1 cellular context compared by ENCODE assay signal in genomic region chr13:20127563-20128458, GRCh38.
TF ChIP-seq lines count a peak whose summit lies in the region.

No MANE protein-coding gene starts in this region.

TF ChIP-seq in HepG2, 621 proteins besides CTCF, POLR2A, EP300 and RAD21 (continued from another document and continues in another):
- TF ChIP-seq ZBTB4 (CRISPR knock-in tag; IDR thresholded peaks at IDR 0.05; ENCODE audit: borderline replicate concordance) = peak; percentile 46; the same call in 1 of the 2 replicates
- TF ChIP-seq ZNF343 (CRISPR knock-in tag; IDR thresholded peaks at IDR 0.05) = no peak
- TF ChIP-seq ZFAT (CRISPR knock-in tag; conservative IDR thresholded peaks at IDR 0.05) = no peak
- TF ChIP-seq ZNF318 (CRISPR knock-in tag; IDR thresholded peaks at IDR 0.05) = no peak
- no peak for TF ChIP-seq RNF219 (CRISPR knock-in tag; IDR thresholded peaks at IDR 0.05)
- TF ChIP-seq MED13 (CRISPR knock-in tag; IDR thresholded peaks at IDR 0.05) = no peak
- peak; percentile 91 for TF ChIP-seq ZSCAN21 (CRISPR knock-in tag; IDR thresholded peaks at IDR 0.05; ENCODE audit: borderline replicate concordance)
- TF ChIP-seq ZNF564 (CRISPR knock-in tag; IDR thresholded peaks at IDR 0.05) = no peak
- peak; percentile 77 for TF ChIP-seq ZBTB38 (CRISPR knock-in tag; IDR thresholded peaks at IDR 0.05)
- 0 out of 2 replicates have a peak, but pooled peaks have one; percentile 9 for TF ChIP-seq PCBP1 (IDR thresholded peaks at IDR 0.05; ENCODE audit: borderline replicate concordance, low read depth, low read length)
- TF ChIP-seq RBM39 (IDR thresholded peaks at IDR 0.05; ENCODE audit: low read depth, low read length, poor library complexity, severe bottlenecking) = peak; percentile 24
- no peak for TF ChIP-seq SOX6 (IDR thresholded peaks at IDR 0.05)
- TF ChIP-seq SOX6 (CRISPR knock-in tag; IDR thresholded peaks at IDR 0.05) = peak; percentile 69
- no peak; the same call in 1 of the 2 replicates for TF ChIP-seq ZNF556 (CRISPR knock-in tag; IDR thresholded peaks at IDR 0.05; ENCODE audit: borderline replicate concordance)
- 0 out of 2 replicates have a peak, but pooled peaks have one; percentile 39 for TF ChIP-seq ZNF552 (CRISPR knock-in tag; IDR thresholded peaks at IDR 0.05; ENCODE audit: borderline replicate concordance)
- no peak for TF ChIP-seq CENPBD1 (CRISPR knock-in tag; IDR thresholded peaks at IDR 0.05; ENCODE audit: borderline replicate concordance, low read depth)
- TF ChIP-seq ZNF512B (CRISPR knock-in tag; IDR thresholded peaks at IDR 0.05; ENCODE audit: borderline replicate concordance) = no peak
- no peak for TF ChIP-seq NFIB (CRISPR knock-in tag; IDR thresholded peaks at IDR 0.05; ENCODE audit: borderline replicate concordance)
- TF ChIP-seq MXD4 (CRISPR knock-in tag; IDR thresholded peaks at IDR 0.05) = peak; percentile 36; the same call in 1 of the 2 replicates
- TF ChIP-seq AHDC1 (CRISPR knock-in tag; IDR thresholded peaks at IDR 0.05; ENCODE audit: borderline replicate concordance) = no peak
- no peak for TF ChIP-seq TAF15 (IDR thresholded peaks at IDR 0.05; ENCODE audit: low read depth, low read length, poor library complexity, severe bottlenecking)
- TF ChIP-seq TAF1 (CRISPR knock-in tag; IDR thresholded peaks at IDR 0.05) = peak; percentile 80
